In the genomic region with DNA sequence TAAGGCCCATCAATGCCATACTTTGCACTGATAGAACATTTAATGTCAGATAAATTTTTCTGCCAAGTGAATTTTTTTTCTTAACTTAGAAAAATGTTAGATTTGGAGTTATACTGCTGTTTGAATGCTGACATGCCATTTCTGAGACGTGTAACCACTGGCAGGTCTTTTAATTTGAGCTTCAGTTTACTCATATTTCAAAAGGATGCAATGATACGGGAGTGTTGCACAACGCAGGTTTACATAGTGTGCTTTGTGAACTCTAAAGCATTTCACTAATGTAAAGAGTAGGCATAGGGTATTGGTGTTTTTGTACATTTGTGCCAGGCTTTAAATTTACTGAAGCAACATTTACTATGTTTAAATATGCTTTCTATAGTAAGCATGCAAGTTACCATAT, we compare ENCODE assay signal across 1 cellular context.
TF ChIP-seq lines count a peak whose summit lies in the region.

No MANE protein-coding gene starts in this region.

TF ChIP-seq in HepG2, 621 proteins besides CTCF, POLR2A, EP300 and RAD21 (continued from another document and continues in another):
- TF ChIP-seq, protein P1, sequence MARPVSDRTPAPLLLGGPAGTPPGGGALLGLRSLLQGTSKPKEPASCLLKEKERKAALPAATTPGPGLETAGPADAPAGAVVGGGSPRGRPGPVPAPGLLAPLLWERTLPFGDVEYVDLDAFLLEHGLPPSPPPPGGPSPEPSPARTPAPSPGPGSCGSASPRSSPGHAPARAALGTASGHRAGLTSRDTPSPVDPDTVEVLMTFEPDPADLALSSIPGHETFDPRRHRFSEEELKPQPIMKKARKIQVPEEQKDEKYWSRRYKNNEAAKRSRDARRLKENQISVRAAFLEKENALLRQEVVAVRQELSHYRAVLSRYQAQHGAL (CRISPR knock-in tag; IDR thresholded peaks at IDR 0.05; ENCODE audit: not compliant biosample characterization) = no peak
- TF ChIP-seq MYC (CRISPR knock-in tag; IDR thresholded peaks at IDR 0.05; ENCODE audit: borderline replicate concordance) (no peak), POLR2G (IDR thresholded peaks at IDR 0.05; ENCODE audit: low read depth, low read length) (no peak), SOX5 (CRISPR knock-in tag; IDR thresholded peaks at IDR 0.05; ENCODE audit: borderline replicate concordance) (peak; percentile 78; the same call in 1 of the 2 replicates), MTF1 (CRISPR knock-in tag; IDR thresholded peaks at IDR 0.05) (no peak), MED1 (CRISPR knock-in tag; IDR thresholded peaks at IDR 0.05) (peak; percentile 64), ZMYM4 (CRISPR knock-in tag; IDR thresholded peaks at IDR 0.05) (no peak; the same call in 1 of the 2 replicates), ZNF484 (CRISPR knock-in tag; IDR thresholded peaks at IDR 0.05; ENCODE audit: borderline replicate concordance, low read depth) (no peak), KLF12 (CRISPR knock-in tag; IDR thresholded peaks at IDR 0.05; ENCODE audit: borderline replicate concordance) (no peak), TAF15 (IDR thresholded peaks at IDR 0.05; ENCODE audit: low read depth, low read length, poor library complexity, severe bottlenecking) (no peak), ZNF816 (CRISPR knock-in tag; IDR thresholded peaks at IDR 0.05; ENCODE audit: borderline replicate concordance) (no peak), ZSCAN22 (CRISPR knock-in tag; IDR thresholded peaks at IDR 0.05) (no peak), RORA (CRISPR knock-in tag; IDR thresholded peaks at IDR 0.05) (no peak), GFI1 (CRISPR knock-in tag; IDR thresholded peaks at IDR 0.05; ENCODE audit: borderline replicate concordance) (no peak), SKI (IDR thresholded peaks at IDR 0.05; ENCODE audit: partially characterized antibody) (peak; percentile 14), ZNF619 (CRISPR knock-in tag; IDR thresholded peaks at IDR 0.05) (no peak), ZNF782 (CRISPR knock-in tag; IDR thresholded peaks at IDR 0.05; ENCODE audit: borderline replicate concordance) (no peak), ASH2L (IDR thresholded peaks at IDR 0.05; ENCODE audit: insufficient read length, low read depth, low read length) (no peak), SCMH1 (CRISPR knock-in tag; IDR thresholded peaks at IDR 0.05; ENCODE audit: borderline replicate concordance) (no peak), DNMT1 (CRISPR knock-in tag; IDR thresholded peaks at IDR 0.05) (no peak), ZIK1 (CRISPR knock-in tag; IDR thresholded peaks at IDR 0.05; ENCODE audit: borderline replicate concordance, low read depth) (no peak), NR3C1 (CRISPR knock-in tag; IDR thresholded peaks at IDR 0.05) (no peak), KDM5A (IDR thresholded peaks at IDR 0.05; ENCODE audit: borderline replicate concordance, low read length) (no peak), ATRX (CRISPR knock-in tag; IDR thresholded peaks at IDR 0.05; ENCODE audit: borderline replicate concordance) (no peak), SMAD3 (CRISPR knock-in tag; IDR thresholded peaks at IDR 0.05) (peak; percentile 65), IRF2 (CRISPR knock-in tag; IDR thresholded peaks at IDR 0.05) (peak; percentile 56; the same call in 1 of the 2 replicates), ZNF775 (CRISPR knock-in tag; IDR thresholded peaks at IDR 0.05; ENCODE audit: borderline replicate concordance) (no peak), FIP1L1 (IDR thresholded peaks at IDR 0.05; ENCODE audit: borderline replicate concordance, insufficient read depth, low read depth, low read length) (no peak), ZNF124 (CRISPR knock-in tag; IDR thresholded peaks at IDR 0.05) (no peak), ZNF12 (CRISPR knock-in tag; IDR thresholded peaks at IDR 0.05) (0 out of 2 replicates have a peak, but pooled peaks have one; percentile 23), PLRG1 (conservative IDR thresholded peaks at IDR 0.05) (no peak), TEAD2 (CRISPR knock-in tag; IDR thresholded peaks at IDR 0.05) (no peak), MED13 (CRISPR knock-in tag; IDR thresholded peaks at IDR 0.05) (no peak), KLF15 (CRISPR knock-in tag; IDR thresholded peaks at IDR 0.05; ENCODE audit: borderline replicate concordance) (no peak)
- TF ChIP-seq, protein P2, sequence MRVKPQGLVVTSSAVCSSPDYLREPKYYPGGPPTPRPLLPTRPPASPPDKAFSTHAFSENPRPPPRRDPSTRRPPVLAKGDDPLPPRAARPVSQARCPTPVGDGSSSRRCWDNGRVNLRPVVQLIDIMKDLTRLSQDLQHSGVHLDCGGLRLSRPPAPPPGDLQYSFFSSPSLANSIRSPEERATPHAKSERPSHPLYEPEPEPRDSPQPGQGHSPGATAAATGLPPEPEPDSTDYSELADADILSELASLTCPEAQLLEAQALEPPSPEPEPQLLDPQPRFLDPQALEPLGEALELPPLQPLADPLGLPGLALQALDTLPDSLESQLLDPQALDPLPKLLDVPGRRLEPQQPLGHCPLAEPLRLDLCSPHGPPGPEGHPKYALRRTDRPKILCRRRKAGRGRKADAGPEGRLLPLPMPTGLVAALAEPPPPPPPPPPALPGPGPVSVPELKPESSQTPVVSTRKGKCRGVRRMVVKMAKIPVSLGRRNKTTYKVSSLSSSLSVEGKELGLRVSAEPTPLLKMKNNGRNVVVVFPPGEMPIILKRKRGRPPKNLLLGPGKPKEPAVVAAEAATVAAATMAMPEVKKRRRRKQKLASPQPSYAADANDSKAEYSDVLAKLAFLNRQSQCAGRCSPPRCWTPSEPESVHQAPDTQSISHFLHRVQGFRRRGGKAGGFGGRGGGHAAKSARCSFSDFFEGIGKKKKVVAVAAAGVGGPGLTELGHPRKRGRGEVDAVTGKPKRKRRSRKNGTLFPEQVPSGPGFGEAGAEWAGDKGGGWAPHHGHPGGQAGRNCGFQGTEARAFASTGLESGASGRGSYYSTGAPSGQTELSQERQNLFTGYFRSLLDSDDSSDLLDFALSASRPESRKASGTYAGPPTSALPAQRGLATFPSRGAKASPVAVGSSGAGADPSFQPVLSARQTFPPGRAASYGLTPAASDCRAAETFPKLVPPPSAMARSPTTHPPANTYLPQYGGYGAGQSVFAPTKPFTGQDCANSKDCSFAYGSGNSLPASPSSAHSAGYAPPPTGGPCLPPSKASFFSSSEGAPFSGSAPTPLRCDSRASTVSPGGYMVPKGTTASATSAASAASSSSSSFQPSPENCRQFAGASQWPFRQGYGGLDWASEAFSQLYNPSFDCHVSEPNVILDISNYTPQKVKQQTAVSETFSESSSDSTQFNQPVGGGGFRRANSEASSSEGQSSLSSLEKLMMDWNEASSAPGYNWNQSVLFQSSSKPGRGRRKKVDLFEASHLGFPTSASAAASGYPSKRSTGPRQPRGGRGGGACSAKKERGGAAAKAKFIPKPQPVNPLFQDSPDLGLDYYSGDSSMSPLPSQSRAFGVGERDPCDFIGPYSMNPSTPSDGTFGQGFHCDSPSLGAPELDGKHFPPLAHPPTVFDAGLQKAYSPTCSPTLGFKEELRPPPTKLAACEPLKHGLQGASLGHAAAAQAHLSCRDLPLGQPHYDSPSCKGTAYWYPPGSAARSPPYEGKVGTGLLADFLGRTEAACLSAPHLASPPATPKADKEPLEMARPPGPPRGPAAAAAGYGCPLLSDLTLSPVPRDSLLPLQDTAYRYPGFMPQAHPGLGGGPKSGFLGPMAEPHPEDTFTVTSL (CRISPR knock-in tag; IDR thresholded peaks at IDR 0.05; ENCODE audit: borderline replicate concordance) = peak; percentile 52; the same call in 1 of the 2 replicates
- TF ChIP-seq, protein P3, sequence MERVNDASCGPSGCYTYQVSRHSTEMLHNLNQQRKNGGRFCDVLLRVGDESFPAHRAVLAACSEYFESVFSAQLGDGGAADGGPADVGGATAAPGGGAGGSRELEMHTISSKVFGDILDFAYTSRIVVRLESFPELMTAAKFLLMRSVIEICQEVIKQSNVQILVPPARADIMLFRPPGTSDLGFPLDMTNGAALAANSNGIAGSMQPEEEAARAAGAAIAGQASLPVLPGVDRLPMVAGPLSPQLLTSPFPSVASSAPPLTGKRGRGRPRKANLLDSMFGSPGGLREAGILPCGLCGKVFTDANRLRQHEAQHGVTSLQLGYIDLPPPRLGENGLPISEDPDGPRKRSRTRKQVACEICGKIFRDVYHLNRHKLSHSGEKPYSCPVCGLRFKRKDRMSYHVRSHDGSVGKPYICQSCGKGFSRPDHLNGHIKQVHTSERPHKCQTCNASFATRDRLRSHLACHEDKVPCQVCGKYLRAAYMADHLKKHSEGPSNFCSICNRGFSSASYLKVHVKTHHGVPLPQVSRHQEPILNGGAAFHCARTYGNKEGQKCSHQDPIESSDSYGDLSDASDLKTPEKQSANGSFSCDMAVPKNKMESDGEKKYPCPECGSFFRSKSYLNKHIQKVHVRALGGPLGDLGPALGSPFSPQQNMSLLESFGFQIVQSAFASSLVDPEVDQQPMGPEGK (CRISPR knock-in tag; IDR thresholded peaks at IDR 0.05) = no peak
- TF ChIP-seq, protein P4, sequence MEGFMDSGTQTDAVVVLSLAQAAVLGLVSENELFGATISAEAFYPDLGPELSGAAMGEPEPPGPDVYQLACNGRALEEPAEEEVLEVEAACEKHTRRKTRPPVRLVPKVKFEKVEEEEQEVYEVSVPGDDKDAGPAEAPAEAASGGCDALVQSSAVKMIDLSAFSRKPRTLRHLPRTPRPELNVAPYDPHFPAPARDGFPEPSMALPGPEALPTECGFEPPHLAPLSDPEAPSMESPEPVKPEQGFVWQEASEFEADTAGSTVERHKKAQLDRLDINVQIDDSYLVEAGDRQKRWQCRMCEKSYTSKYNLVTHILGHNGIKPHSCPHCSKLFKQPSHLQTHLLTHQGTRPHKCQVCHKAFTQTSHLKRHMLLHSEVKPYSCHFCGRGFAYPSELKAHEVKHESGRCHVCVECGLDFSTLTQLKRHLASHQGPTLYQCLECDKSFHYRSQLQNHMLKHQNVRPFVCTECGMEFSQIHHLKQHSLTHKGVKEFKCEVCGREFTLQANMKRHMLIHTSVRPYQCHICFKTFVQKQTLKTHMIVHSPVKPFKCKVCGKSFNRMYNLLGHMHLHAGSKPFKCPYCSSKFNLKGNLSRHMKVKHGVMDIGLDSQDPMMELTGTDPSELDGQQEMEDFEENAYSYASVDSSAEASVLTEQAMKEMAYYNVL (CRISPR knock-in tag; IDR thresholded peaks at IDR 0.05; ENCODE audit: borderline replicate concordance) = no peak
- TF ChIP-seq, protein P5, sequence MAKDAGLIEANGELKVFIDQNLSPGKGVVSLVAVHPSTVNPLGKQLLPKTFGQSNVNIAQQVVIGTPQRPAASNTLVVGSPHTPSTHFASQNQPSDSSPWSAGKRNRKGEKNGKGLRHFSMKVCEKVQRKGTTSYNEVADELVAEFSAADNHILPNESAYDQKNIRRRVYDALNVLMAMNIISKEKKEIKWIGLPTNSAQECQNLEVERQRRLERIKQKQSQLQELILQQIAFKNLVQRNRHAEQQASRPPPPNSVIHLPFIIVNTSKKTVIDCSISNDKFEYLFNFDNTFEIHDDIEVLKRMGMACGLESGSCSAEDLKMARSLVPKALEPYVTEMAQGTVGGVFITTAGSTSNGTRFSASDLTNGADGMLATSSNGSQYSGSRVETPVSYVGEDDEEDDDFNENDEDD (CRISPR knock-in tag; IDR thresholded peaks at IDR 0.05; ENCODE audit: borderline replicate concordance) = no peak
- TF ChIP-seq, protein P6, sequence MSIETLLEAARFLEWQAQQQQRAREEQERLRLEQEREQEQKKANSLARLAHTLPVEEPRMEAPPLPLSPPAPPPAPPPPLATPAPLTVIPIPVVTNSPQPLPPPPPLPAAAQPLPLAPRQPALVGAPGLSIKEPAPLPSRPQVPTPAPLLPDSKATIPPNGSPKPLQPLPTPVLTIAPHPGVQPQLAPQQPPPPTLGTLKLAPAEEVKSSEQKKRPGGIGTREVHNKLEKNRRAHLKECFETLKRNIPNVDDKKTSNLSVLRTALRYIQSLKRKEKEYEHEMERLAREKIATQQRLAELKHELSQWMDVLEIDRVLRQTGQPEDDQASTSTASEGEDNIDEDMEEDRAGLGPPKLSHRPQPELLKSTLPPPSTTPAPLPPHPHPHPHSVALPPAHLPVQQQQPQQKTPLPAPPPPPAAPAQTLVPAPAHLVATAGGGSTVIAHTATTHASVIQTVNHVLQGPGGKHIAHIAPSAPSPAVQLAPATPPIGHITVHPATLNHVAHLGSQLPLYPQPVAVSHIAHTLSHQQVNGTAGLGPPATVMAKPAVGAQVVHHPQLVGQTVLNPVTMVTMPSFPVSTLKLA (IDR thresholded peaks at IDR 0.05) = no peak
- TF ChIP-seq, protein P7, sequence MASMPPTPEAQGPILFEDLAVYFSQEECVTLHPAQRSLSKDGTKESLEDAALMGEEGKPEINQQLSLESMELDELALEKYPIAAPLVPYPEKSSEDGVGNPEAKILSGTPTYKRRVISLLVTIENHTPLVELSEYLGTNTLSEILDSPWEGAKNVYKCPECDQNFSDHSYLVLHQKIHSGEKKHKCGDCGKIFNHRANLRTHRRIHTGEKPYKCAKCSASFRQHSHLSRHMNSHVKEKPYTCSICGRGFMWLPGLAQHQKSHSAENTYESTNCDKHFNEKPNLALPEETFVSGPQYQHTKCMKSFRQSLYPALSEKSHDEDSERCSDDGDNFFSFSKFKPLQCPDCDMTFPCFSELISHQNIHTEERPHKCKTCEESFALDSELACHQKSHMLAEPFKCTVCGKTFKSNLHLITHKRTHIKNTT (CRISPR knock-in tag; IDR thresholded peaks at IDR 0.05) = no peak
- TF ChIP-seq, protein P8, sequence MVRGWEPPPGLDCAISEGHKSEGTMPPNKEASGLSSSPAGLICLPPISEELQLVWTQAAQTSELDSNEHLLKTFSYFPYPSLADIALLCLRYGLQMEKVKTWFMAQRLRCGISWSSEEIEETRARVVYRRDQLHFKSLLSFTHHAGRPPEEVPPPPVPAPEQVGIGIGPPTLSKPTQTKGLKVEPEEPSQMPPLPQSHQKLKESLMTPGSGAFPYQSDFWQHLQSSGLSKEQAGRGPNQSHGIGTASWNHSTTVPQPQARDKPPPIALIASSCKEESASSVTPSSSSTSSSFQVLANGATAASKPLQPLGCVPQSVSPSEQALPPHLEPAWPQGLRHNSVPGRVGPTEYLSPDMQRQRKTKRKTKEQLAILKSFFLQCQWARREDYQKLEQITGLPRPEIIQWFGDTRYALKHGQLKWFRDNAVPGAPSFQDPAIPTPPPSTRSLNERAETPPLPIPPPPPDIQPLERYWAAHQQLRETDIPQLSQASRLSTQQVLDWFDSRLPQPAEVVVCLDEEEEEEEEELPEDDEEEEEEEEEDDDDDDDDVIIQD (CRISPR knock-in tag; IDR thresholded peaks at IDR 0.05; ENCODE audit: low read depth) = peak; percentile 49; the same call in 1 of the 2 replicates
- TF ChIP-seq, protein P9, sequence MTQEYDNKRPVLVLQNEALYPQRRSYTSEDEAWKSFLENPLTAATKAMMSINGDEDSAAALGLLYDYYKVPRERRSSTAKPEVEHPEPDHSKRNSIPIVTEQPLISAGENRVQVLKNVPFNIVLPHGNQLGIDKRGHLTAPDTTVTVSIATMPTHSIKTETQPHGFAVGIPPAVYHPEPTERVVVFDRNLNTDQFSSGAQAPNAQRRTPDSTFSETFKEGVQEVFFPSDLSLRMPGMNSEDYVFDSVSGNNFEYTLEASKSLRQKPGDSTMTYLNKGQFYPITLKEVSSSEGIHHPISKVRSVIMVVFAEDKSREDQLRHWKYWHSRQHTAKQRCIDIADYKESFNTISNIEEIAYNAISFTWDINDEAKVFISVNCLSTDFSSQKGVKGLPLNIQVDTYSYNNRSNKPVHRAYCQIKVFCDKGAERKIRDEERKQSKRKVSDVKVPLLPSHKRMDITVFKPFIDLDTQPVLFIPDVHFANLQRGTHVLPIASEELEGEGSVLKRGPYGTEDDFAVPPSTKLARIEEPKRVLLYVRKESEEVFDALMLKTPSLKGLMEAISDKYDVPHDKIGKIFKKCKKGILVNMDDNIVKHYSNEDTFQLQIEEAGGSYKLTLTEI (CRISPR knock-in tag; conservative IDR thresholded peaks at IDR 0.05) = no peak
- TF ChIP-seq, protein P10, sequence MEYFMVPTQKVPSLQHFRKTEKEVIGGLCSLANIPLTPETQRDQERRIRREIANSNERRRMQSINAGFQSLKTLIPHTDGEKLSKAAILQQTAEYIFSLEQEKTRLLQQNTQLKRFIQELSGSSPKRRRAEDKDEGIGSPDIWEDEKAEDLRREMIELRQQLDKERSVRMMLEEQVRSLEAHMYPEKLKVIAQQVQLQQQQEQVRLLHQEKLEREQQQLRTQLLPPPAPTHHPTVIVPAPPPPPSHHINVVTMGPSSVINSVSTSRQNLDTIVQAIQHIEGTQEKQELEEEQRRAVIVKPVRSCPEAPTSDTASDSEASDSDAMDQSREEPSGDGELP (IDR thresholded peaks at IDR 0.05; ENCODE audit: borderline replicate concordance, low read depth) = no peak
